ENCODE assay signal across 8 cellular contexts in the genomic region with DNA sequence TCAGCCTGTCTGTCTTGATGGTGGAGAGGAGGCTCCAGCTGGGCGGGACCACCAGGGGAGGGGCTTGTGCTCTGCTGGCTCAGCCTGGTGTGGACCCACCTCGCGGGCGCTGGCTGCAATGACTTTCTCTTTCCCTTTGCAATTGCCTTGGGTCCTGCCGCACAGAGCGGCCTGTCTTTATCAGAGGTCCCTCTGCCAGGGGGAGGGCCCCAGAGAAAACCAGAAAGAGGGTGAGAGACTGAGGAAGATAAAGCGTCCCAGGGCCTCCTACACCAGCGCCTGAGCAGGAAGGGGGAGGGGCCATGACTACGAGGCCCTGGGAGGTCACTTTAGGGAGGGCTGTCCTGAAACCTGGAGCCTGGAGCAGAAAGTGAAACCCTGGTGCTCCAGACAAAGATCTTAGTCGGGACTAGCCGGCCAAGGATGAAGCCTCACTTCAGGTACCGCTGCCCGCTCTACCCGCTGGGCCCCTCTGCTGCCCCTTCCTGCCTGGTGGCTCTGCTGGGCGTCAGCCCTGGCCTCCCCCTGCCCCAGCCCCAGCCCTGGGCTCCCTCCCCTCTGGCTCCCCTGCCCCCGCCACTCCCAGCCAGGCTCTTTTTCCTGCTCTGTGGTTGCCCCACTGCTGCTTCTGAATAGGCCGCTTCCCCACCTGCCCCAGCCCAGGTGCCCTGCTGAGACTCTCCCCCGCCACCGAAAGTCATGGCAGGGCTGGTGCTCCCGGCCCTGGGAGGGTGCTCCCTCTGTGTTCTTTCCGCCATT. TPM values are rescaled to one million over a fixed set of nuclear protein-coding genes. Genes with fewer than 3 reads are reported as not detected.
DNase-seq lines count a peak whose midpoint lies in the region; ATAC-seq and TF ChIP-seq lines count a peak whose summit lies in the region.
"Not testable (repeated sequence)": the region's sequence is repeated elsewhere in the genome, so short reads cannot be mapped to it uniquely, and the experiment has no call there.

A gene (plus strand): TSS at position 327 of the 759 bp plus-strand sequence. CDS start 97 bp downstream, at position 424.

- in situ Hi-C loops in SK-MEL-5 (cut with HindIII; ENCODE audit: low pct_unique_long_range_greater_than_20kb, low sequenced_read_pairs): not testable (repeated sequence)

- H3K4me1 ChIP-seq in esophagus squamous epithelium: peaks cover 0 to 18% (median 11%) of the 10 kb centered on the region in 3 donors
- not testable (repeated sequence) for H3K4me1 ChIP-seq in mucosa of rectum (ENCODE audit: control insufficient read depth in 2 of 2, insufficient read depth in 2 of 2, low read length in 2 of 2)

- TF ChIP-seq POLR2A in esophagus squamous epithelium (IDR thresholded peaks at IDR 0.05): peak in 1 of 4 donors; percentile 47

- WGBS in esophagus squamous epithelium, 2 donors: 0% methylated on average over 5 to 7 of the region's 21 CpGs

- TF ChIP-seq CTCF in esophagus squamous epithelium (IDR thresholded peaks at IDR 0.05): not testable (repeated sequence)

- H3K36me3 ChIP-seq in esophagus squamous epithelium: peaks cover 0 to 21% (median 0%) of the 10 kb centered on the region in 3 donors
- H3K36me3 ChIP-seq in mucosa of rectum (ENCODE audit: control insufficient read depth in 2 of 2, insufficient read depth in 2 of 2, low read length in 2 of 2): not testable (repeated sequence)

- intact Hi-C loops in esophagus squamous epithelium (cut with DNase I): not testable (repeated sequence)

- H3K36me3 Mint-ChIP-seq in activated T-helper 17 cell treated with anti-CD3 and anti-CD28 coated beads, Interleukin-2, amount 50 U/mL, for 72 hours (ENCODE audit: low read depth): peaks cover 19% of the 10 kb centered on the region

- H3K9me3 ChIP-seq in esophagus squamous epithelium; mucosa of rectum (ENCODE audit: control insufficient read depth in 2 of 2, low read length in 2 of 2): not testable (repeated sequence)

- H3K9me3 Mint-ChIP-seq in activated T-helper 17 cell treated with anti-CD3 and anti-CD28 coated beads, Interleukin-2, amount 50 U/mL, for 72 hours: not testable (repeated sequence)

- peak; percentile 89 for ATAC-seq in GM21390 (IDR thresholded peaks at IDR 0.05; ENCODE audit: unreplicated experiment)
- ATAC-seq in HG03521 (IDR thresholded peaks at IDR 0.05; ENCODE audit: unreplicated experiment): peak; percentile 79
- peak; percentile 95 for ATAC-seq in activated T-helper 17 cell treated with anti-CD3 and anti-CD28 coated beads, Interleukin-2, amount 50 U/mL, for 72 hours (replicated peaks)

- peak within 1 kb of the TSS; percentile 92 for H3K27ac Mint-ChIP-seq in activated T-helper 17 cell treated with anti-CD3 and anti-CD28 coated beads, Interleukin-2, amount 50 U/mL, for 72 hours

- H3K4me3 ChIP-seq in esophagus squamous epithelium (peak within 1 kb of the TSS; percentile 52 to 74 (median 60)), mucosa of rectum (ENCODE audit: low read length in 2 of 2) (peak within 1 kb of the TSS; percentile 69 to 77)

- H3K4me3 Mint-ChIP-seq in activated T-helper 17 cell treated with anti-CD3 and anti-CD28 coated beads, Interleukin-2, amount 50 U/mL, for 72 hours: peak within 1 kb of the TSS; percentile 90

- DNase-seq in DMS 273 (lab: John Stamatoyannopoulos, UW; ENCODE audit: unreplicated experiment) (peak; percentile 39), SK-MEL-5 (ENCODE audit: low read depth, low spot score) (peak; percentile 61)
- DNase-seq in esophagus squamous epithelium (lab: John Stamatoyannopoulos, UW): not testable (repeated sequence)
- DNase-seq in stimulated activated CD8-positive, alpha-beta memory T cell treated with anti-CD3 and anti-CD28 coated beads, Interleukin-2, amount 100 ng/mL, for 1 hour (ENCODE audit: low read depth in 2 of 2): peak; percentile 32 to 42

- H3K4me1 Mint-ChIP-seq in activated T-helper 17 cell treated with anti-CD3 and anti-CD28 coated beads, Interleukin-2, amount 50 U/mL, for 72 hours: not testable (repeated sequence)

- peak within 1 kb of the TSS; percentile 78 to 83 for H3K9ac ChIP-seq in mucosa of rectum (ENCODE audit: low read depth in 1 of 2, low read length in 2 of 2)

- H3K27me3 ChIP-seq in esophagus squamous epithelium; mucosa of rectum (ENCODE audit: control insufficient read depth in 2 of 2, insufficient read depth in 2 of 2, low read length in 2 of 2): not testable (repeated sequence)

- H3K27ac ChIP-seq in esophagus squamous epithelium (peak within 1 kb of the TSS; percentile 82 to 95 (median 90)), mucosa of rectum (ENCODE audit: low read depth in 2 of 2, low read length in 2 of 2) (peak within 1 kb of the TSS; percentile 83 to 86)

- not testable (repeated sequence) for H3K27me3 Mint-ChIP-seq in activated T-helper 17 cell treated with anti-CD3 and anti-CD28 coated beads, Interleukin-2, amount 50 U/mL, for 72 hours

RNA-seq across cellular contexts. Expression of the gene that starts here (rescaled TPM):
- total RNA-seq in SK-MEL-5 (2014; rRNA removed; shearing (Covaris generic)): 2.2 and 4.1 TPM in 2 replicates
- polyA plus RNA-seq in SK-MEL-5 (2015; cell fraction: cytosol; rRNA removed): 7.9 and 10.6 TPM in 2 replicates
- 2.8 and 3.4 TPM in 2 replicates for polyA plus RNA-seq in SK-MEL-5 (2015; cell fraction: nucleus; rRNA removed)
- total RNA-seq in activated T-helper 17 cell treated with anti-CD3 and anti-CD28 coated beads, Interleukin-2, amount 50 U/mL, for 72 hours: 10 to 100 TPM; 20.4 to 32.5 TPM
- 1 to 10 TPM in 3 of 4 donors, under 1 TPM in 1; 0.44 to 2.7 (median 2.2) TPM for total RNA-seq in esophagus squamous epithelium
